ENCODE assay signal across 29 cellular contexts in the genomic region with DNA sequence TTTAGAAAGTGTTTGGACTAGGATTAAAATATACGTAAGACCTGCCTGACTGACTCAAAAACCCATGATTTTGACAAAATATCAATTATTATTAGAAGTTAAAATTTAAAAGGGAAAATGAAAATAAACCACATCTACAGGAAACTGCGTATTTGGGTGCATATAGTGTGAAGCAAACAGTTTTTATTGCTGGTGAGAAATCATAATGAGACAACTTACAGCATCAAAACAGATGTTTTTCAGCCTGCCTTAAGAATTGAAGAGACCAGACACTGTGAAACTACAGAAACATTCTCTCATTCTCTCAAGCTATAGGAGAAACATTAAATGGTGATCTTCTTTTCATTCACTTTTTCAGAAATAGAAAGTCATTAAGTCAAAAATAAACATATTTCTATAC.
"Had no signal": no experiment of that assay in that cellular context is flagged by ENCODE, and none has a peak within 500 bp of the region (broad histone marks: within the 10 kb centered on the region; RNA-seq: fewer than 3 reads in every experiment).

No MANE protein-coding gene starts in this region.

- H2AFZ ChIP-seq: neural progenitor cell, parathyroid adenoma had no signal

- H3K36me3 Mint-ChIP-seq: natural killer cell; neural progenitor cell; stimulated activated memory B cell treated with anti-CD40 and anti-IgM and Interleukin-4, amounts not matched to agents 10 μg/mL and 1 μg/mL and 100 μg/mL, for 72 hours; type B pancreatic cell had no signal

- H3K27me3 Mint-ChIP-seq: progenitor cell of endocrine pancreas; stimulated activated naive CD8-positive, alpha-beta T cell treated with anti-CD3 and anti-CD28 coated beads, Interleukin-15, amount 100 ng/mL, for 72 hours; type B pancreatic cell had no signal

- H3K27me3 ChIP-seq: neural progenitor cell, ovary, right lobe of liver, sigmoid colon, suprapubic skin, testis, tibial artery, transverse colon, upper lobe of right lung, uterus had no signal

- H3K9me3 Mint-ChIP-seq: neural progenitor cell, type B pancreatic cell had no signal

- H3K9ac ChIP-seq: neural progenitor cell, parathyroid adenoma had no signal

- H3K9me3 ChIP-seq: ovary, psoas muscle, right lobe of liver, sigmoid colon, suprapubic skin, testis, tibial artery, transverse colon, upper lobe of right lung, uterus had no signal

- FAIRE-seq: small intestine had no signal

- H3K79me2 ChIP-seq: parathyroid adenoma had no signal

- H3K4me1 Mint-ChIP-seq: natural killer cell; nephron; stimulated activated memory B cell treated with anti-CD40 and anti-IgM and Interleukin-4, amounts not matched to agents 10 μg/mL and 1 μg/mL and 100 μg/mL, for 72 hours; stimulated activated naive CD8-positive, alpha-beta T cell treated with anti-CD3 and anti-CD28 coated beads, Interleukin-15, amount 100 ng/mL, for 72 hours had no signal

- H3K4me3 Mint-ChIP-seq: natural killer cell; nephron; neural progenitor cell; stimulated activated memory B cell treated with anti-CD40 and anti-IgM and Interleukin-4, amounts not matched to agents 10 μg/mL and 1 μg/mL and 100 μg/mL, for 72 hours; stimulated activated naive CD8-positive, alpha-beta T cell treated with anti-CD3 and anti-CD28 coated beads, Interleukin-15, amount 100 ng/mL, for 72 hours; type B pancreatic cell had no signal

- H3K27ac ChIP-seq: neural progenitor cell, ovary, parathyroid adenoma, psoas muscle, right lobe of liver, sigmoid colon, suprapubic skin, testis, tibial artery, transverse colon, upper lobe of right lung, uterus had no signal

- ATAC-seq: natural killer cell; psoas muscle; right cardiac atrium; right lobe of liver; stimulated activated memory B cell treated with anti-CD40 and anti-IgM and Interleukin-4, amounts not matched to agents 10 μg/mL and 1 μg/mL and 100 μg/mL, for 72 hours; stimulated activated naive CD8-positive, alpha-beta T cell treated with anti-CD3 and anti-CD28 coated beads, Interleukin-15, amount 100 ng/mL, for 72 hours; stimulated activated naive CD8-positive, alpha-beta T cell treated with anti-CD3 and anti-CD28 coated beads, Interleukin-15, Interleukin-2, amounts not matched to agents 100 U/mL and 50 U/mL, for 24 hours; upper lobe of right lung had no signal

- H3K4me3 ChIP-seq: neural progenitor cell, ovary, psoas muscle, right lobe of liver, sigmoid colon, suprapubic skin, testis, tibial artery, transverse colon, upper lobe of right lung, uterus had no signal

- H3K27ac Mint-ChIP-seq: natural killer cell; nephron; neural progenitor cell; progenitor cell of endocrine pancreas; stimulated activated memory B cell treated with anti-CD40 and anti-IgM and Interleukin-4, amounts not matched to agents 10 μg/mL and 1 μg/mL and 100 μg/mL, for 72 hours; stimulated activated naive CD8-positive, alpha-beta T cell treated with anti-CD3 and anti-CD28 coated beads, Interleukin-15, amount 100 ng/mL, for 72 hours; type B pancreatic cell had no signal

- H3K36me3 ChIP-seq: neural progenitor cell, ovary, right lobe of liver, sigmoid colon, suprapubic skin, tibial artery, transverse colon, upper lobe of right lung, uterus had no signal

- H3K4me2 ChIP-seq: neural progenitor cell had no signal

- DNase-seq: natural killer cell; occipital lobe; ovary; posterior cingulate gyrus; psoas muscle; right cardiac atrium; right lobe of liver; sigmoid colon; small intestine; stimulated activated CD4-positive, alpha-beta T cell treated with anti-CD3 and anti-CD28 coated beads, Interleukin-15, amount 100 ng/mL, for 24 hours; stimulated activated CD4-positive, alpha-beta T cell treated with anti-CD3 and anti-CD28 coated beads, Interleukin-4, amount 100 ng/mL, for 1 hour; stimulated activated CD4-positive, alpha-beta T cell treated with anti-CD3 and anti-CD28 coated beads, Interleukin-4, amount 100 ng/mL, for 4 hours; stimulated activated CD8-positive, alpha-beta memory T cell treated with anti-CD3 and anti-CD28 coated beads, Interleukin-4, amount 100 ng/mL, for 48 hours; stimulated activated naive CD4-positive, alpha-beta T cell; stimulated activated naive CD8-positive, alpha-beta T cell treated with anti-CD3 and anti-CD28 coated beads, Interleukin-15, amount 100 ng/mL, for 72 hours; stimulated activated naive CD8-positive, alpha-beta T cell treated with anti-CD3 and anti-CD28 coated beads, Interleukin-15, Interleukin-2, amounts not matched to agents 100 U/mL and 50 U/mL, for 24 hours; substantia nigra; testis; tibial artery; transverse colon; upper lobe of right lung; uterus had no signal

- H3K4me1 ChIP-seq: neural progenitor cell, parathyroid adenoma, psoas muscle, right lobe of liver, sigmoid colon, suprapubic skin, testis, tibial artery, transverse colon, upper lobe of right lung, uterus had no signal
